16 cellular contexts compared by ENCODE assay signal in the genomic region with DNA sequence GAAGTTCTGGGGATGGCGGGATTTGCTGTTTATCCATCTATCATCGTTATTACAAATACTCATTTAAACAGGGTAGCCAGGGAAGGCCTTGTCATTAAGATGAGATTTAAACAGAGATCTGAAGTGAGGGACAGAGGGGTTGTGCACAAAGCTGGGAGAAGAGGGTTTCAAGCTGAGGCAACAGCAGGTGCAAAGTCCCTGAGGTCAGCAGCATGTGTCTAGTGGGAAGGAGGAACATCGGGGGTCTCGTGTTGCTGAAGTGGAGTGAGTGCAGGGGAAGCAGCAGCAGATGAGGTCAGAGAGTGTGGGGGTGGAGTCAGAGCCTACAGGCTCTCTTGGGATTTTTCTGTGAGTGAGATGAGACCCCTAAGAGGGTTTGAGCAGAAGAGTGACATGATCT. TPM values are rescaled to one million over a fixed set of nuclear protein-coding genes. Genes with fewer than 3 reads are reported as not detected.
A peak's percentile ranks its signal among the peaks of the same experiment; 100 is the strongest.
DNase-seq lines count a peak whose midpoint lies in the region; ATAC-seq and TF ChIP-seq lines count a peak whose summit lies in the region.
"Had no signal": no experiment of that assay in that cellular context is flagged by ENCODE, and none has a peak within 500 bp of the region (broad histone marks: within the 10 kb centered on the region; RNA-seq: fewer than 3 reads in every experiment).

No MANE protein-coding gene starts in this region.

- DNase-seq in NCI-H748 (lab: John Stamatoyannopoulos, UW; ENCODE audit: unreplicated experiment) = peak; percentile 24
- DNase-seq in NCI-H748 treated with DMSO at 0.1 percent for 48 hours (lab: John Stamatoyannopoulos, UW) = no peak
- peak; percentile 76 for DNase-seq in NCI-H82 (lab: John Stamatoyannopoulos, UW)
- no peak for DNase-seq in activated CD4-positive, alpha-beta T cell treated with anti-CD3 and anti-CD28 coated beads, Interleukin-2, amount 50 U/mL, for 1 hour
- DNase-seq in NCI-H2227 treated with DMSO at 0.1 percent for 48 hours (lab: John Stamatoyannopoulos, UW) = no peak
- no peak for DNase-seq in left lung
- DNase-seq: AML-193; CD8-positive, alpha-beta T cell; COR-L47; DMS 273 treated with DMSO at 0.1 percent for 48 hours; HCEC 1CT; HFFc6; KG1 had no signal

- no peaks in the 10 kb centered on the region for H3K4me1 ChIP-seq in left lung
- H3K4me1 ChIP-seq: A549 had no signal

- no peaks in the 10 kb centered on the region for H3K36me3 ChIP-seq in left lung

- H3K27ac ChIP-seq in VCaP (peak overlapping the region; percentile 79), left lung (no peak overlapping the region)
- H3K27ac ChIP-seq: A549 had no signal

- ATAC-seq in left lung = no peak
- ATAC-seq: A549; CD8-positive, alpha-beta T cell; GM23338 had no signal

- peaks cover 22 to 91% of the 10 kb centered on the region in 2 donors for H3K27me3 ChIP-seq in left lung

- no peaks in the 10 kb centered on the region for H3K9me3 ChIP-seq in left lung
- H3K9me3 ChIP-seq: A549 had no signal

- intact Hi-C loops in left lung (cut with DNase I) = no loop called here

- no peak overlapping the region for H3K4me3 ChIP-seq in left lung
- H3K4me3 ChIP-seq: A549, GM23338 had no signal

- TF ChIP-seq CTCF in VCaP (conservative IDR thresholded peaks at IDR 0.05) (no peak), left lung (IDR thresholded peaks at IDR 0.05) (no peak)

RNA-seq across cellular contexts. Expression of a gene that starts 52.0 kb away (rescaled TPM):
- under 1 TPM in 1 of 2 donors, not detected in 1; 0.26 TPM for total RNA-seq in left lung
- total RNA-seq: CD8-positive, alpha-beta T cell; HFFc6 had no signal

Comparison
In these comparisons a context has a peak if more than half of its experiments do, and no peak if none do; other contexts are left out.
1. DNase-seq: peak in NCI-H748 (single experiment) and NCI-H82 (single experiment); none in NCI-H748 treated with DMSO at 0.1 percent for 48 hours (single experiment), activated CD4-positive, alpha-beta T cell treated with anti-CD3 and anti-CD28 coated beads, Interleukin-2, amount 50 U/mL, for 1 hour (single experiment), NCI-H2227 treated with DMSO at 0.1 percent for 48 hours (single experiment) and left lung (0 of 2).